Comparison of ENCODE assay signal across 9 cellular contexts in genomic region chr22:48492371-48493320, GRCh38.
A peak's percentile ranks its signal among the peaks of the same experiment; 100 is the strongest.
DNase-seq lines count a peak whose midpoint lies in the region; ATAC-seq and TF ChIP-seq lines count a peak whose summit lies in the region.
"Had no signal": no experiment of that assay in that cellular context is flagged by ENCODE, and none has a peak within 500 bp of the region (broad histone marks: within the 10 kb centered on the region; RNA-seq: fewer than 3 reads in every experiment).

No MANE protein-coding gene starts in this region.

- no peak overlapping the region for H3K27ac Mint-ChIP-seq in activated T-cell treated with anti-CD3 and anti-CD28 coated beads, Interleukin-2, amount 50 U/mL, for 72 hours

- H3K9ac ChIP-seq in GM23248 = no peak overlapping the region

- 38% methylated on average over 19 of the region's 19 CpGs for WGBS in GM23248 (ENCODE audit: low coverage in 1 of 2, low lambda C conversion rate in 2 of 2, missing lambda C conversion rate in 2 of 2), 2 experiments

- peak; percentile 14 for DNase-seq in CD1c-positive myeloid dendritic cell (ENCODE audit: extremely low spot score)
- DNase-seq in GM23248 = peak; percentile 87
- peak; percentile 49 for DNase-seq in NCI-H510A (lab: John Stamatoyannopoulos, UW)
- DNase-seq in activated T-cell treated with anti-CD3 and anti-CD28 coated beads, Interleukin-2, amount 50 U/mL, for 72 hours = peak; percentile 34 to 39
- peak; percentile 62 to 78 for DNase-seq in cardiac muscle cell (ENCODE audit: low read depth in 1 of 2, low spot score in 1 of 2)
- peak; percentile 32 for DNase-seq in pulmonary artery endothelial cell (ENCODE audit: low read depth, low spot score)

- peaks cover 0 to 2% of the 10 kb centered on the region in 2 donors for H3K36me3 Mint-ChIP-seq in activated T-cell treated with anti-CD3 and anti-CD28 coated beads, Interleukin-2, amount 50 U/mL, for 72 hours (ENCODE audit: insufficient read depth in 2 of 2)

- peaks cover 36% of the 10 kb centered on the region for H3K27me3 Mint-ChIP-seq in activated T-cell treated with anti-CD3 and anti-CD28 coated beads, Interleukin-2, amount 50 U/mL, for 72 hours (ENCODE audit: low read depth)

- no peak overlapping the region for H3K4me3 Mint-ChIP-seq in activated T-cell treated with anti-CD3 and anti-CD28 coated beads, Interleukin-2, amount 50 U/mL, for 72 hours

- TF ChIP-seq CTCF in cardiac muscle cell (IDR thresholded peaks at IDR 0.05; ENCODE audit: low read depth, low read length) = peak; percentile 89

- H3K36me3 ChIP-seq in GM23248 (ENCODE audit: low read depth) (no peaks in the 10 kb centered on the region), cardiac muscle cell (no peaks in the 10 kb centered on the region)

- H3K27ac ChIP-seq in GM23248 = no peak overlapping the region
- no peak overlapping the region for H3K27ac ChIP-seq in cardiac muscle cell

- in situ Hi-C loops in GM23248 (cut with MboI) = loop anchor here (25.0 kb wide), 1 partner anchor 1655 kb away; no protein-coding TSS in a partner anchor

- H3K9me3 ChIP-seq in GM23248 (ENCODE audit: low read depth) = no peaks in the 10 kb centered on the region
- no peaks in the 10 kb centered on the region for H3K9me3 ChIP-seq in cardiac muscle cell (ENCODE audit: low read depth)

- H3F3A ChIP-seq in GM23248 (ENCODE audit: insufficient read depth) = no peaks in the 10 kb centered on the region

- H4K20me1 ChIP-seq in GM23248 (ENCODE audit: insufficient read depth) = no peaks in the 10 kb centered on the region

- H3K4me1 ChIP-seq in GM23248 (ENCODE audit: insufficient read depth) (no peaks in the 10 kb centered on the region), cardiac muscle cell (ENCODE audit: low read depth) (no peaks in the 10 kb centered on the region)

- no peaks in the 10 kb centered on the region for H3K9me2 ChIP-seq in GM23248 (ENCODE audit: insufficient read depth)

- no peak overlapping the region for H3K4me2 ChIP-seq in GM23248 (ENCODE audit: unreplicated experiment)

- H3K79me2 ChIP-seq in GM23248 (ENCODE audit: insufficient read depth) = no peaks in the 10 kb centered on the region

- ATAC-seq in activated T-cell treated with anti-CD3 and anti-CD28 coated beads, Interleukin-2, amount 50 U/mL, for 72 hours (replicated peaks in 1 of 2) = peak; percentile 38 to 39
- no peak for ATAC-seq in HG02610 (IDR thresholded peaks at IDR 0.05; ENCODE audit: unreplicated experiment)
- ATAC-seq in GM18520 (IDR thresholded peaks at IDR 0.05; ENCODE audit: unreplicated experiment) = no peak

- H3K9me3 Mint-ChIP-seq in activated T-cell treated with anti-CD3 and anti-CD28 coated beads, Interleukin-2, amount 50 U/mL, for 72 hours = no peaks in the 10 kb centered on the region

- no peaks in the 10 kb centered on the region for H3K4me1 Mint-ChIP-seq in activated T-cell treated with anti-CD3 and anti-CD28 coated beads, Interleukin-2, amount 50 U/mL, for 72 hours (ENCODE audit: low read depth)

- H2AFZ ChIP-seq in GM23248 = no peak overlapping the region

- peaks cover 24% of the 10 kb centered on the region; the same call in 1 of the 2 replicates for H3K27me3 ChIP-seq in GM23248 (replicated peaks; ENCODE audit: insufficient read depth)
- H3K27me3 ChIP-seq in cardiac muscle cell = peaks cover 39% of the 10 kb centered on the region

- H3K4me3 ChIP-seq in GM23248 (no peak overlapping the region), cardiac muscle cell (no peak overlapping the region)
- H3K4me3 ChIP-seq: skin epidermis had no signal

Comparison
In these comparisons a context has a peak if more than half of its experiments do, and no peak if none do; other contexts are left out.
1. DNase-seq: peak in every context shown above with its lines; median percentile 87 in GM23248; 70 in cardiac muscle cell; 49 in NCI-H510A; 36 in activated T-cell treated with anti-CD3 and anti-CD28 coated beads, Interleukin-2, amount 50 U/mL, for 72 hours; 32 in pulmonary artery endothelial cell; 14 in CD1c-positive myeloid dendritic cell.
2. ATAC-seq: peak in activated T-cell treated with anti-CD3 and anti-CD28 coated beads, Interleukin-2, amount 50 U/mL, for 72 hours (2 of 2); none in HG02610 (single experiment) and GM18520 (single experiment).